In the genomic region with DNA sequence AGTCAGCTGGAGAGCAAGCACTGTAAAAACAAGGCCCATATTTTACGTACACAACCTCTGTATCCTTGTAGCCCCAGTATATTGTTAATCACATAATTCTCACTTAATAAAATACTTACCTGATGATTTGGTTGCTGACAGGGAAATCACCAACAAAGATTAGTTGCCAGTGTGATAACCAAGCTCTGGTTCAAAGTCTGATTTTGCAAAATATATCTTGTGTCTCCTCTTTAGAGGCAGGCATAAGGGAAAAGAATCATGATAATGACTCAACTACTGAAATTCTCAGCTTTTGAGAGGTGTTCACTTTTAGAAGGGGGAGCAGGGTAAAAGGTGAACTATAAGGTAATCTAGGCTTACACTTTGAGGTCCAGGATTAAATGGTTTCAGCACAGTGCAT, we compare ENCODE assay signal across 23 cellular contexts.
A peak's percentile ranks its signal among the peaks of the same experiment; 100 is the strongest.
DNase-seq lines count a peak whose midpoint lies in the region; ATAC-seq, FAIRE-seq and TF ChIP-seq lines count a peak whose summit lies in the region.
"Had no signal": no experiment of that assay in that cellular context is flagged by ENCODE, and none has a peak within 500 bp of the region (broad histone marks: within the 10 kb centered on the region; RNA-seq: fewer than 3 reads in every experiment).

No MANE protein-coding gene starts in this region.

- no peaks in the 10 kb centered on the region for H3K27me3 ChIP-seq in CD4-positive, alpha-beta T cell (ENCODE audit: control insufficient read depth, insufficient read depth, low read length)
- no peaks in the 10 kb centered on the region for H3K27me3 ChIP-seq in CD8-positive, alpha-beta T cell (ENCODE audit: insufficient read depth, low read length)
- no peaks in the 10 kb centered on the region for H3K27me3 ChIP-seq in right lobe of liver
- H3K27me3 ChIP-seq: MG63 had no signal

- H3K9me3 Mint-ChIP-seq in CD4-positive, alpha-beta T cell, result no peaks in the 10 kb centered on the region
- no peaks in the 10 kb centered on the region for H3K9me3 Mint-ChIP-seq in CD8-positive, alpha-beta T cell
- H3K9me3 Mint-ChIP-seq in activated T-helper 17 cell treated with anti-CD3 and anti-CD28 coated beads, Interleukin-2, amount 50 U/mL, for 72 hours, result peaks cover 3% of the 10 kb centered on the region
- H3K9me3 Mint-ChIP-seq: CD8-positive, alpha-beta memory T cell had no signal

- H3K4me1 ChIP-seq in CD8-positive, alpha-beta T cell (ENCODE audit: insufficient read depth, low read length), result no peaks in the 10 kb centered on the region
- peaks cover 0 to 26% (median 12%) of the 10 kb centered on the region in 4 donors for H3K4me1 ChIP-seq in right lobe of liver

- H3K4me1 Mint-ChIP-seq in CD4-positive, alpha-beta T cell (ENCODE audit: low read depth), result peaks cover 20% of the 10 kb centered on the region
- peaks cover 12% of the 10 kb centered on the region for H3K4me1 Mint-ChIP-seq in CD8-positive, alpha-beta T cell (ENCODE audit: low read depth)
- peaks cover 7% of the 10 kb centered on the region for H3K4me1 Mint-ChIP-seq in activated T-helper 17 cell treated with anti-CD3 and anti-CD28 coated beads, Interleukin-2, amount 50 U/mL, for 72 hours

- no peak for ATAC-seq in CD4-positive, alpha-beta T cell (ENCODE audit: poor library complexity)
- ATAC-seq in CD8-positive, alpha-beta T cell, result no peak
- peak; percentile 24 for ATAC-seq in activated T-helper 17 cell treated with anti-CD3 and anti-CD28 coated beads, Interleukin-2, amount 50 U/mL, for 72 hours (replicated peaks)
- ATAC-seq in right lobe of liver, result peak; percentile 5 to 47 (median 25)
- ATAC-seq in HG02642 (IDR thresholded peaks at IDR 0.05; ENCODE audit: poor library complexity, unreplicated experiment), result no peak

- intact Hi-C loops in CD4-positive, alpha-beta T cell (cut with DNase I, micrococcal nuclease), result no loop called here
- intact Hi-C loops in CD8-positive, alpha-beta T cell (cut with DNase I, micrococcal nuclease), result no loop called here
- intact Hi-C loops in right lobe of liver (cut with DNase I), result no loop called here

- no peak for TF ChIP-seq CTCF in CD4-positive, alpha-beta T cell (IDR thresholded peaks at IDR 0.05)
- no peak for TF ChIP-seq CTCF in CD8-positive, alpha-beta T cell (IDR thresholded peaks at IDR 0.05)
- no peak for TF ChIP-seq CTCF in right lobe of liver (IDR thresholded peaks at IDR 0.05)

- CTCF ChIA-PET in CD4-positive, alpha-beta T cell (lab: Charles Lee), result no interaction called here
- CTCF ChIA-PET in CD8-positive, alpha-beta T cell (lab: Charles Lee), result no interaction called here

- peak overlapping the region; percentile 42 for H3K4me3 Mint-ChIP-seq in CD4-positive, alpha-beta T cell
- peak overlapping the region; percentile 35 for H3K4me3 Mint-ChIP-seq in CD8-positive, alpha-beta T cell
- H3K4me3 Mint-ChIP-seq in activated T-helper 17 cell treated with anti-CD3 and anti-CD28 coated beads, Interleukin-2, amount 50 U/mL, for 72 hours, result peak overlapping the region; percentile 42

- no peaks in the 10 kb centered on the region for H3K36me3 ChIP-seq in CD8-positive, alpha-beta T cell (ENCODE audit: insufficient read depth, low read length)
- no peaks in the 10 kb centered on the region for H3K36me3 ChIP-seq in right lobe of liver
- H3K36me3 ChIP-seq: MG63 had no signal

- FAIRE-seq in RCC 7860 (lab: Jason Lieb, UNC), result no peak
- FAIRE-seq: HTR-8/SVneo had no signal

- TF ChIP-seq POLR2A in right lobe of liver (IDR thresholded peaks at IDR 0.05), result no peak

- H3K27ac ChIP-seq in CD4-positive, alpha-beta T cell (ENCODE audit: low read depth, low read length), result no peak overlapping the region
- no peak overlapping the region for H3K27ac ChIP-seq in CD8-positive, alpha-beta T cell (ENCODE audit: low read depth, low read length)
- H3K27ac ChIP-seq in right lobe of liver, result peak overlapping the region; percentile 4 to 91 (median 69)
- H3K27ac ChIP-seq: RWPE1 had no signal

- no peaks in the 10 kb centered on the region for H3K27me3 Mint-ChIP-seq in CD4-positive, alpha-beta T cell
- H3K27me3 Mint-ChIP-seq in CD8-positive, alpha-beta T cell (ENCODE audit: low read depth), result no peaks in the 10 kb centered on the region
- no peaks in the 10 kb centered on the region for H3K27me3 Mint-ChIP-seq in activated T-helper 17 cell treated with anti-CD3 and anti-CD28 coated beads, Interleukin-2, amount 50 U/mL, for 72 hours

- in situ Hi-C loops in G401 (cut with HindIII; ENCODE audit: low sequenced_read_pairs), result no loop called here

- H3K27ac Mint-ChIP-seq in CD4-positive, alpha-beta T cell, result no peak overlapping the region
- H3K27ac Mint-ChIP-seq in CD8-positive, alpha-beta T cell, result no peak overlapping the region
- H3K27ac Mint-ChIP-seq in activated T-helper 17 cell treated with anti-CD3 and anti-CD28 coated beads, Interleukin-2, amount 50 U/mL, for 72 hours, result no peak overlapping the region

- POLR2A ChIA-PET in CD4-positive, alpha-beta T cell (lab: Charles Lee), result interaction anchor here (0.9 to 1.2 kb wide), 2 partner anchors 10 to 68 kb away, joined by 3 read pairs; no protein-coding TSS in a partner anchor
- POLR2A ChIA-PET in CD8-positive, alpha-beta T cell (lab: Charles Lee), result no interaction called here

- H3K4me3 ChIP-seq in CD8-positive, alpha-beta T cell (ENCODE audit: low read depth, low read length), result no peak overlapping the region
- no peak overlapping the region for H3K4me3 ChIP-seq in right lobe of liver
- H3K4me3 ChIP-seq: MG63 had no signal

- WGBS in right lobe of liver (ENCODE audit: insufficient coverage, low coverage, low lambda C conversion rate, missing lambda C conversion rate), result 100% methylated on average over 1 of the region's 1 CpG

- DNase-seq in CD4-positive, alpha-beta T cell, result no peak
- DNase-seq in CD8-positive, alpha-beta T cell, result no peak
- DNase-seq in right lobe of liver (no peak), anterior cingulate cortex (lab: John Stamatoyannopoulos, UW) (no peak), RCC 7860 (ENCODE audit: low spot score) (no peak), G401 (ENCODE audit: low spot score) (no peak)
- DNase-seq: C1 segment of cervical spinal cord; CD8-positive, alpha-beta memory T cell; DMS79 treated with DMSO at 0.1 percent for 48 hours; H7; KBM-7; MG63; NCI-H1105 treated with DMSO at 0.1 percent for 48 hours; NCI-H146; NCI-H1930; NCI-H2107; NCI-H524; NCI-H748 treated with DMSO at 0.1 percent for 48 hours; SHP77 had no signal

- H3K9me3 ChIP-seq in CD4-positive, alpha-beta T cell (ENCODE audit: control insufficient read depth, low read length), result no peaks in the 10 kb centered on the region
- no peaks in the 10 kb centered on the region for H3K9me3 ChIP-seq in CD8-positive, alpha-beta T cell (ENCODE audit: low read length)
- no peaks in the 10 kb centered on the region for H3K9me3 ChIP-seq in right lobe of liver
- H3K9me3 ChIP-seq: MG63 had no signal

- no peaks in the 10 kb centered on the region for H3K36me3 Mint-ChIP-seq in CD4-positive, alpha-beta T cell (ENCODE audit: low read depth)
- H3K36me3 Mint-ChIP-seq in CD8-positive, alpha-beta T cell, result no peaks in the 10 kb centered on the region
- no peaks in the 10 kb centered on the region for H3K36me3 Mint-ChIP-seq in activated T-helper 17 cell treated with anti-CD3 and anti-CD28 coated beads, Interleukin-2, amount 50 U/mL, for 72 hours (ENCODE audit: low read depth)

Comparison
In these comparisons a context has a peak if more than half of its experiments do, and no peak if none do; other contexts are left out.
1. ATAC-seq: peak in activated T-helper 17 cell treated with anti-CD3 and anti-CD28 coated beads, Interleukin-2, amount 50 U/mL, for 72 hours (single experiment) and right lobe of liver (4 of 4); none in CD4-positive, alpha-beta T cell (single experiment), CD8-positive, alpha-beta T cell (single experiment) and HG02642 (single experiment).
2. H3K27ac ChIP-seq: peak in right lobe of liver (3 of 3); none in CD4-positive, alpha-beta T cell (single experiment) and CD8-positive, alpha-beta T cell (single experiment).
3. Peak in every context shown above with its lines, with median percentiles within 50 percentile points of each other: H3K4me3 Mint-ChIP-seq.